ENCODE assay signal across 8 cellular contexts in genomic region chr12:56631790-56632700, GRCh38. TPM values are rescaled to one million over a fixed set of nuclear protein-coding genes. Genes with fewer than 3 reads are reported as not detected.
DNase-seq lines count a peak whose midpoint lies in the region; ATAC-seq, FAIRE-seq and TF ChIP-seq lines count a peak whose summit lies in the region.

No MANE protein-coding gene starts in this region.

- peak; percentile 83 for FAIRE-seq in GM12892 (lab: Jason Lieb, UNC)

- TF ChIP-seq POLR2A in GM12892 (IDR thresholded peaks at IDR 0.05; ENCODE audit: low read depth, low read length) (no peak), adrenal gland (IDR thresholded peaks at IDR 0.05) (no peak)

- H3K36me3 ChIP-seq in SJCRH30 (no peaks in the 10 kb centered on the region), adrenal gland (replicated peaks in 1 of 2) (no peaks in the 10 kb centered on the region), heart right ventricle (peaks cover 0 to 10% (median 0%) of the 10 kb centered on the region in 9 donors)

- no peaks in the 10 kb centered on the region for H3K27me3 ChIP-seq in SJCRH30
- no peaks in the 10 kb centered on the region for H3K27me3 ChIP-seq in adrenal gland
- no peaks in the 10 kb centered on the region for H3K27me3 ChIP-seq in heart right ventricle

- H3K4me1 ChIP-seq in SJCRH30 (peaks cover 7% of the 10 kb centered on the region; the same call in 1 of the 2 replicates), adrenal gland (replicated peaks in 1 of 2) (peaks cover 34 to 63% of the 10 kb centered on the region in 2 donors), heart right ventricle (peaks cover 29 to 80% (median 68%) of the 10 kb centered on the region in 9 donors)

- DNase-seq in GM12892 (ENCODE audit: insufficient read length), result peak; percentile 53
- DNase-seq in SJCRH30, result peak; percentile 68 to 72
- DNase-seq in adrenal gland, result peak; percentile 46 to 80 (median 69)
- DNase-seq in heart right ventricle, result peak; percentile 74 to 79
- peak; percentile 86 for DNase-seq in posterior vena cava (ENCODE audit: low spot score)
- no peak for DNase-seq in putamen (ENCODE audit: low spot score)

- ATAC-seq in HG03354 (IDR thresholded peaks at IDR 0.05; ENCODE audit: poor library complexity, severe bottlenecking, unreplicated experiment) (peak; percentile 26), heart right ventricle (peak in 3 of 8 donors; percentile 12 to 24 (median 14)), GM18870 (IDR thresholded peaks at IDR 0.05; ENCODE audit: unreplicated experiment) (no peak)

- TF ChIP-seq CTCF in adrenal gland (IDR thresholded peaks at IDR 0.05) (no peak), heart right ventricle (IDR thresholded peaks at IDR 0.05) (no peak)

- H3K27ac ChIP-seq in SJCRH30, result no peak overlapping the region
- peak overlapping the region in 3 of 5 donors; percentile 17 to 94 (median 74) for H3K27ac ChIP-seq in adrenal gland
- H3K27ac ChIP-seq in heart right ventricle, result peak overlapping the region in 8 of 10 donors; percentile 32 to 96 (median 82)

- intact Hi-C loops in adrenal gland (cut with DNase I), result loop anchor here (5.0 to 10.0 kb wide), 3 partner anchors 35 to 117 kb away; partner anchors contain the start of gene PTGES3 (in 1 of the 2)
- intact Hi-C loops in heart right ventricle (cut with DNase I), result loop anchor here in 7 of 10 donors (5.0 to 10.0 kb wide), 8 partner anchors 55 to 507 kb away; partner anchors contain the start of genes RBMS2 (in 2 of the 7), ESYT1 (in 1 of the 7), NAB2 (in 1 of the 7) and NACA (in 1 of the 7)
- intact Hi-C loops in posterior vena cava (cut with DNase I), result no loop called here

- H3K4me3 ChIP-seq in SJCRH30 (no peak overlapping the region), adrenal gland (peak overlapping the region in 1 of 4 donors; percentile 24), heart right ventricle (peak overlapping the region in 8 of 10 donors; percentile 8 to 87 (median 72))

- WGBS in adrenal gland, 4 donors, result 4 to 5% (median 4%) methylated on average over 11 to 13 of the region's 13 CpGs
- WGBS in heart right ventricle, 2 donors, result 5 to 8% methylated on average over 13 of the region's 13 CpGs

- H3K9me3 ChIP-seq in SJCRH30 (replicated peaks) (no peaks in the 10 kb centered on the region), adrenal gland (replicated peaks in 1 of 3) (no peaks in the 10 kb centered on the region), heart right ventricle (no peaks in the 10 kb centered on the region)

RNA-seq across cellular contexts. Expression of gene BAZ2A, which starts 1.9 kb away (rescaled TPM):
- 40.2 TPM for polyA plus RNA-seq in GM12892 (2012; ENCODE audit: missing spikeins)
- 34.2 and 42.9 TPM in 2 replicates for total RNA-seq in SJCRH30 (2014; rRNA removed; shearing (Covaris generic))
- total RNA-seq in adrenal gland (10 to 100 TPM; 31.4 to 96.0 (median 80.0) TPM), heart right ventricle (10 to 100 TPM; 28.7 to 58.7 (median 42.6) TPM), posterior vena cava (10 to 100 TPM; 48.7 to 66.3 TPM)
- polyA plus RNA-seq in adrenal gland (100 to 1,000 TPM in 1 of 3 donors, 10 to 100 TPM in 2; 21.9 to 115 (median 65.2) TPM), heart right ventricle (10 to 100 TPM in 1 of 2 donors, 1 to 10 TPM in 1; 8.8 to 52.4 TPM)

RNA-seq across cellular contexts. Expression of gene ATP5F1B, which starts 13.7 kb away (rescaled TPM):
- polyA plus RNA-seq in GM12892 (2012; ENCODE audit: missing spikeins), result 1,127 TPM
- total RNA-seq in SJCRH30 (2014; rRNA removed; shearing (Covaris generic)), result 698 and 730 TPM in 2 replicates
- total RNA-seq in adrenal gland (1,000 to 10,000 TPM in 1 of 8 donors, 100 to 1,000 TPM in 7; 512 to 1,073 (median 754) TPM), heart right ventricle (1,000 to 10,000 TPM; 2,092 to 3,612 (median 3,330) TPM), posterior vena cava (100 to 1,000 TPM; 363 to 368 TPM)
- polyA plus RNA-seq in adrenal gland (1,000 to 10,000 TPM in 1 of 3 donors, 100 to 1,000 TPM in 2; 306 to 1,296 (median 573) TPM), heart right ventricle (1,000 to 10,000 TPM; 1,003 to 1,981 TPM)

RNA-seq across cellular contexts. Expression of gene PTGES3, which starts 56.0 kb away (rescaled TPM):
- polyA plus RNA-seq in GM12892 (2012; ENCODE audit: missing spikeins), result 297 TPM
- total RNA-seq in SJCRH30 (2014; rRNA removed; shearing (Covaris generic)), result 238 and 251 TPM in 2 replicates
- total RNA-seq in adrenal gland (100 to 1,000 TPM in 4 of 8 donors, 10 to 100 TPM in 4; 47.3 to 171 (median 115) TPM), heart right ventricle (100 to 1,000 TPM in 9 of 10 donors, 10 to 100 TPM in 1; 100.0 to 139 (median 110) TPM), posterior vena cava (100 to 1,000 TPM; 132 to 145 TPM)
- polyA plus RNA-seq in adrenal gland (100 to 1,000 TPM in 1 of 3 donors, 10 to 100 TPM in 2; 49.1 to 296 (median 68.1) TPM), heart right ventricle (10 to 100 TPM; 43.7 to 92.3 TPM)

Comparison
In these comparisons a context has a peak if more than half of its experiments do, and no peak if none do; other contexts are left out.
1. intact Hi-C loops: an anchor here in adrenal gland (5.0 to 10.0 kb wide) and heart right ventricle (5.0 to 10.0 kb wide); none called in posterior vena cava.